In genomic region chr2:23814963-23815362, GRCh38 we compare ENCODE assay signal across 1 cellular context.
A peak's percentile ranks its signal among the peaks of the same experiment; 100 is the strongest.
TF ChIP-seq lines count a peak whose summit lies in the region.

No MANE protein-coding gene starts in this region.

TF ChIP-seq in K562, 482 proteins besides CTCF, POLR2A, EP300 and RAD21 (continued from another document):
- TF ChIP-seq ZNF561 (CRISPR knock-in tag; conservative IDR thresholded peaks at IDR 0.05) (no peak), DPF2 (IDR thresholded peaks at IDR 0.05) (peak; percentile 87), FOXK2 (conservative IDR thresholded peaks at IDR 0.05 in 1 of 2, IDR thresholded peaks at IDR 0.05 in 1 of 2; ENCODE audit: low read depth in 2 of 2) (0 out of 4 replicates have a peak, but pooled peaks of 1 of the 2 experiments have one; percentile 28), ZBTB34 (CRISPR knock-in tag; IDR thresholded peaks at IDR 0.05) (no peak), FOXM1 (IDR thresholded peaks at IDR 0.05; ENCODE audit: low read depth) (peak; percentile 78), FOXM1 (CRISPR knock-in tag; IDR thresholded peaks at IDR 0.05; ENCODE audit: low read depth) (no peak), SETDB1 (IDR thresholded peaks at IDR 0.05; ENCODE audit: low read length) (no peak), ARNT (IDR thresholded peaks at IDR 0.05) (0 out of 4 replicates have a peak, but pooled peaks have one; percentile 31 to 49), ZBTB11 (CRISPR knock-in tag; IDR thresholded peaks at IDR 0.05) (peak in 1 of 3 experiments; percentile 63; a peak in 2 of 6 replicates), KLF16 (IDR thresholded peaks at IDR 0.05) (peak; percentile 72; the same call in 1 of the 2 replicates), ESRRB (CRISPR knock-in tag; IDR thresholded peaks at IDR 0.05; ENCODE audit: borderline replicate concordance) (no peak), TAL1 (IDR thresholded peaks at IDR 0.05) (peak; percentile 95), TRIM24 (IDR thresholded peaks at IDR 0.05) (peak; percentile 76 to 90), E4F1 (CRISPR knock-in tag; IDR thresholded peaks at IDR 0.05; ENCODE audit: borderline replicate concordance) (no peak), ZNF830 (CRISPR knock-in tag; IDR thresholded peaks at IDR 0.05) (no peak), EHMT2 (IDR thresholded peaks at IDR 0.05) (peak; percentile 58; the same call in 1 of the 2 replicates), TBL1XR1 (IDR thresholded peaks at IDR 0.05; ENCODE audit: low read length in 2 of 2) (0 out of 4 replicates have a peak, but pooled peaks of 1 of the 2 experiments have one; percentile 38), SOX6 (IDR thresholded peaks at IDR 0.05) (peak; percentile 99), ZNF24 (IDR thresholded peaks at IDR 0.05) (0 out of 2 replicates have a peak, but pooled peaks have one; percentile 6), CXXC5 (CRISPR knock-in tag; IDR thresholded peaks at IDR 0.05) (0 out of 2 replicates have a peak, but pooled peaks have one; percentile 16), ELF4 (CRISPR knock-in tag; IDR thresholded peaks at IDR 0.05) (peak; percentile 94), ZNF740 (CRISPR knock-in tag; IDR thresholded peaks at IDR 0.05) (no peak), ZNF740 (tag; IDR thresholded peaks at IDR 0.05) (no peak)
